20 cellular contexts compared by ENCODE assay signal in the genomic region with DNA sequence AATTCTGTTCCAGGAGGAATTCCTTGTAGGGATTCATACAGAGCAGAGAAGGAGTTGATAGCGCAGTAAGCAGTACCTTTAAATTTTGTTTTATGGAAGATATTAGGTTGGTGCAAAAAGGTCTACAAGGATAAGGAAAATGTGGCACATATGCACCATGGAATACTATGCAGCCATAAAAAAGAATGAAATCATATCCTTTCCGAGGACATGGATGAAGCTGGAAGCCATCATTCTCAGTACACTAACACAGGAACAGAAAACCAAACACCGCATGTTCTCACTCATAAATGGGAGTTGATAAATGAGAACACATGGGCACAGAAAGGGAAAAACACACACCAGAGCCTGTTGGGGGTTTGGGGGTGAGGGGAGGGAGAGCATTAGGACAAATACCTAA. TPM values are rescaled to one million over a fixed set of nuclear protein-coding genes. Genes with fewer than 3 reads are reported as not detected.
DNase-seq lines count a peak whose midpoint lies in the region; ATAC-seq, FAIRE-seq and TF ChIP-seq lines count a peak whose summit lies in the region.
"Had no signal": no experiment of that assay in that cellular context is flagged by ENCODE, and none has a peak within 500 bp of the region (broad histone marks: within the 10 kb centered on the region; RNA-seq: fewer than 3 reads in every experiment).

No MANE protein-coding gene starts in this region.

- H3K27ac ChIP-seq in Karpas-422 (ENCODE audit: low read length) (peak overlapping the region; percentile 77), K562 (ENCODE audit: extremely low read depth, low read depth, low read length) (no peak overlapping the region)
- H3K27ac ChIP-seq: GM23248 had no signal

- H4K20me1 ChIP-seq in Karpas-422 (ENCODE audit: insufficient read depth, low read depth, low read length) (no peaks in the 10 kb centered on the region), K562 (replicated peaks; ENCODE audit: control insufficient read depth, insufficient read depth, low read length) (no peaks in the 10 kb centered on the region)

- no peak for TF ChIP-seq CTCF in K562 (IDR thresholded peaks at IDR 0.05 in 2 of 3, conservative IDR thresholded peaks at IDR 0.05 in 1 of 3; ENCODE audit: insufficient read depth in 2 of 3, low read depth in 1 of 3, low read length in 3 of 3)

- H2AFZ ChIP-seq in Karpas-422 (ENCODE audit: low read length), result no peak overlapping the region
- H2AFZ ChIP-seq in K562 (ENCODE audit: low read depth, low read length), result no peak overlapping the region
- H2AFZ ChIP-seq: GM23248 had no signal

- no TSS peak for BruUV-seq in K562 (replicated peaks; lab: Mats Ljungman, UMichigan)

- H3K4me3 ChIP-seq in Karpas-422 (ENCODE audit: low read length) (no peak overlapping the region), K562 (no peak overlapping the region)
- H3K4me3 ChIP-seq: GM23248, HAP-1 had no signal

- no peaks in the 10 kb centered on the region for H3K27me3 ChIP-seq in Karpas-422 (ENCODE audit: low read length)
- peaks cover 13 to 29% of the 10 kb centered on the region in 2 experiments; a peak in 4 of 5 replicates for H3K27me3 ChIP-seq in K562 (ENCODE audit: control insufficient read depth in 2 of 2, insufficient read depth in 2 of 2, low read length in 2 of 2)
- H3K27me3 ChIP-seq: BE2C had no signal

- 0% methylated on average over 3 of the region's 3 CpGs for WGBS in K562 (ENCODE audit: insufficient coverage, low coverage, missing lambda C conversion rate)

- ATAC-seq in stimulated activated naive CD8-positive, alpha-beta T cell treated with anti-CD3 and anti-CD28 coated beads, Interleukin-15, Interleukin-2, amounts not matched to agents 100 U/mL and 50 U/mL, for 24 hours, result no peak
- ATAC-seq in K562, result no peak

- no peaks in the 10 kb centered on the region for H3K9me1 ChIP-seq in K562 (ENCODE audit: control insufficient read depth, insufficient read depth, low read length)

- H3K4me2 ChIP-seq in Karpas-422 (ENCODE audit: low read depth, low read length, poor library complexity, severe bottlenecking), result no peak overlapping the region
- no peak overlapping the region for H3K4me2 ChIP-seq in K562 (ENCODE audit: insufficient read depth, low read length)

- H3K4me3 Mint-ChIP-seq in stimulated activated naive CD8-positive, alpha-beta T cell treated with anti-CD3 and anti-CD28 coated beads, Interleukin-15, Interleukin-2, amounts not matched to agents 100 ng/mL and 50 ng/mL, for 24 hours, result no peak overlapping the region
- H3K4me3 Mint-ChIP-seq in activated T-helper 2 cell treated with anti-CD3 and anti-CD28 coated beads, Interferon-gamma antibody, Interleukin-2, Interleukin-4, amounts not matched to agents 10 μg/mL and 5 μg/mL and 100 μg/mL, durations not matched to agents 14 hours and 24 hours and 36 hours (ENCODE audit: low read depth), result no peak overlapping the region
- H3K4me3 Mint-ChIP-seq: CD4-positive, CD25-positive, alpha-beta regulatory T cell; CD8-positive, alpha-beta memory T cell had no signal

- H3K4me1 Mint-ChIP-seq in stimulated activated naive CD8-positive, alpha-beta T cell treated with anti-CD3 and anti-CD28 coated beads, Interleukin-15, Interleukin-2, amounts not matched to agents 100 ng/mL and 50 ng/mL, for 24 hours (ENCODE audit: low read depth), result peaks cover 33% of the 10 kb centered on the region
- H3K4me1 Mint-ChIP-seq in activated T-helper 2 cell treated with anti-CD3 and anti-CD28 coated beads, Interferon-gamma antibody, Interleukin-2, Interleukin-4, amounts not matched to agents 10 μg/mL and 5 μg/mL and 100 μg/mL, durations not matched to agents 14 hours and 24 hours and 36 hours (ENCODE audit: low read depth), result peaks cover 8% of the 10 kb centered on the region

- peaks cover 3% of the 10 kb centered on the region for H3K9me3 Mint-ChIP-seq in stimulated activated naive CD8-positive, alpha-beta T cell treated with anti-CD3 and anti-CD28 coated beads, Interleukin-15, Interleukin-2, amounts not matched to agents 100 ng/mL and 50 ng/mL, for 24 hours
- peaks cover 12% of the 10 kb centered on the region for H3K9me3 Mint-ChIP-seq in activated T-helper 2 cell treated with anti-CD3 and anti-CD28 coated beads, Interferon-gamma antibody, Interleukin-2, Interleukin-4, amounts not matched to agents 10 μg/mL and 5 μg/mL and 100 μg/mL, durations not matched to agents 14 hours and 24 hours and 36 hours
- H3K9me3 Mint-ChIP-seq: CD8-positive, alpha-beta memory T cell had no signal

- intact Hi-C loops in K562 (cut with micrococcal nuclease), result no loop called here
- intact Hi-C loops in activated T-helper 2 cell treated with anti-CD3 and anti-CD28 coated beads, Interferon-gamma antibody, Interleukin-2, Interleukin-4, amounts not matched to agents 10 μg/mL and 5 μg/mL and 100 μg/mL, durations not matched to agents 14 hours and 24 hours and 36 hours (cut with micrococcal nuclease), result no loop called here

- H3K79me2 ChIP-seq in Karpas-422 (ENCODE audit: low read length) (no peaks in the 10 kb centered on the region; the same call in 1 of the 2 replicates), K562 (ENCODE audit: control insufficient read depth, insufficient read depth, low read length) (no peaks in the 10 kb centered on the region)

- H3K27me3 Mint-ChIP-seq in stimulated activated naive CD8-positive, alpha-beta T cell treated with anti-CD3 and anti-CD28 coated beads, Interleukin-15, Interleukin-2, amounts not matched to agents 100 ng/mL and 50 ng/mL, for 24 hours, result no peaks in the 10 kb centered on the region
- H3K27me3 Mint-ChIP-seq in activated T-helper 2 cell treated with anti-CD3 and anti-CD28 coated beads, Interferon-gamma antibody, Interleukin-2, Interleukin-4, amounts not matched to agents 10 μg/mL and 5 μg/mL and 100 μg/mL, durations not matched to agents 14 hours and 24 hours and 36 hours (ENCODE audit: low read depth), result no peaks in the 10 kb centered on the region
- H3K27me3 Mint-ChIP-seq: CD4-positive, CD25-positive, alpha-beta regulatory T cell; CD8-positive, alpha-beta memory T cell had no signal

- no peak for FAIRE-seq in K562 (lab: Jason Lieb, UNC)
- FAIRE-seq: G401.6, GM12891, GM18507 had no signal

- H3K4me1 ChIP-seq in Karpas-422 (ENCODE audit: low read length) (peaks cover 57% of the 10 kb centered on the region), K562 (replicated peaks in 1 of 2; ENCODE audit: control insufficient read depth in 2 of 2, insufficient read depth in 2 of 2, low read length in 2 of 2) (no peaks in the 10 kb centered on the region; a peak in 1 of 5 replicates)
- H3K4me1 ChIP-seq: BE2C, HAP-1 had no signal

- POLR2A ChIA-PET in K562 (lab: Yijun Ruan, JAX), result interaction anchor here (0.6 kb wide), 1 partner anchor 36 kb away, joined by 3 read pairs; no protein-coding TSS in a partner anchor

- H3K36me3 ChIP-seq in Karpas-422 (ENCODE audit: insufficient read depth, low read length), result no peaks in the 10 kb centered on the region
- H3K36me3 ChIP-seq in K562 (ENCODE audit: control insufficient read depth, insufficient read depth, low read length), result no peaks in the 10 kb centered on the region
- H3K36me3 ChIP-seq: BE2C, HAP-1 had no signal

- no peak for TF ChIP-seq POLR2A in K562 (conservative IDR thresholded peaks at IDR 0.05)

- in situ Hi-C loops in K562 (cut with MboI), result no loop called here

- no peaks in the 10 kb centered on the region for H3K36me3 Mint-ChIP-seq in stimulated activated naive CD8-positive, alpha-beta T cell treated with anti-CD3 and anti-CD28 coated beads, Interleukin-15, Interleukin-2, amounts not matched to agents 100 ng/mL and 50 ng/mL, for 24 hours (ENCODE audit: low read depth)
- H3K36me3 Mint-ChIP-seq in activated T-helper 2 cell treated with anti-CD3 and anti-CD28 coated beads, Interferon-gamma antibody, Interleukin-2, Interleukin-4, amounts not matched to agents 10 μg/mL and 5 μg/mL and 100 μg/mL, durations not matched to agents 14 hours and 24 hours and 36 hours (ENCODE audit: low read depth), result no peaks in the 10 kb centered on the region

- no peak for DNase-seq in stimulated activated naive CD8-positive, alpha-beta T cell treated with anti-CD3 and anti-CD28 coated beads, Interleukin-15, Interleukin-2, amounts not matched to agents 100 U/mL and 50 U/mL, for 24 hours
- DNase-seq in Karpas-422 (no peak), K562 (ENCODE audit: extremely low read depth in 1 of 4, low spot score in 3 of 4) (no peak), RPMI8226 (no peak)
- DNase-seq in activated T-helper 2 cell treated with anti-CD3 and anti-CD28 coated beads, Interferon-gamma antibody, Interleukin-2, Interleukin-4, amounts not matched to agents 10 μg/mL and 5 μg/mL and 100 μg/mL, durations not matched to agents 14 hours and 24 hours and 36 hours (ENCODE audit: low spot score), result no peak
- DNase-seq: BE2C; C1 segment of cervical spinal cord; CD4-positive, CD25-positive, alpha-beta regulatory T cell; CD8-positive, alpha-beta memory T cell; COR-L47; DMS 273 treated with DMSO at 0.1 percent for 48 hours; DMS53; DND-41; GM23248 had no signal

- no peak for TF ChIP-seq EP300 in K562 (IDR thresholded peaks at IDR 0.05; ENCODE audit: low read length)

- CTCF ChIA-PET in K562 (lab: Yijun Ruan, JAX; ENCODE audit: low intra/inter-chr PET ratio), result no interaction called here

- H3K9me3 ChIP-seq in Karpas-422 (ENCODE audit: low read length) (no peaks in the 10 kb centered on the region), K562 (replicated peaks; ENCODE audit: control insufficient read depth, insufficient read depth, low read depth, low read length) (no peaks in the 10 kb centered on the region)
- H3K9me3 ChIP-seq: BE2C, HAP-1 had no signal

- no peaks in the 10 kb centered on the region for H3K9me2 ChIP-seq in Karpas-422 (replicated peaks; ENCODE audit: insufficient read depth, low read length)

- H3K27ac Mint-ChIP-seq in stimulated activated naive CD8-positive, alpha-beta T cell treated with anti-CD3 and anti-CD28 coated beads, Interleukin-15, Interleukin-2, amounts not matched to agents 100 ng/mL and 50 ng/mL, for 24 hours, result peak overlapping the region; percentile 67
- H3K27ac Mint-ChIP-seq in activated T-helper 2 cell treated with anti-CD3 and anti-CD28 coated beads, Interferon-gamma antibody, Interleukin-2, Interleukin-4, amounts not matched to agents 10 μg/mL and 5 μg/mL and 100 μg/mL, durations not matched to agents 14 hours and 24 hours and 36 hours, result no peak overlapping the region
- H3K27ac Mint-ChIP-seq: CD4-positive, CD25-positive, alpha-beta regulatory T cell; CD8-positive, alpha-beta memory T cell had no signal

- no peak for TF ChIP-seq RAD21 in K562 (CRISPR knock-in tag; conservative IDR thresholded peaks at IDR 0.05 in 1 of 2, IDR thresholded peaks at IDR 0.05 in 1 of 2)

- H3K9ac ChIP-seq in Karpas-422 (ENCODE audit: low read length) (no peak overlapping the region), K562 (ENCODE audit: insufficient read depth in 1 of 2, low read depth in 2 of 2, low read length in 2 of 2) (no peak overlapping the region)
- H3K9ac ChIP-seq: GM23248 had no signal

RNA-seq across cellular contexts. Expression of a gene that starts 37.4 kb away (rescaled TPM):
- total RNA-seq in Karpas-422 (2014; rRNA removed; shearing (Covaris generic); ENCODE audit: low replicate concordance), result 14.6 and 16.3 TPM in 2 replicates
- not detected in 2 replicates for total RNA-seq in K562 (2011; cell fraction: chromatin; rRNA removed; ENCODE audit: low replicate concordance)
- not detected in 2 replicates for total RNA-seq in K562 (2011; cell fraction: nucleolus; rRNA removed)
- total RNA-seq in K562 (2011; cell fraction: nucleoplasm; rRNA removed), result not detected in 2 replicates
- total RNA-seq in K562 (2014; rRNA removed) (not detected in 2 replicates), K562 (2014; rRNA removed; fragmentation: Illumina TruSeq; extraction: Trizol) (not detected in 2 replicates), K562 (2015; rRNA removed; fragmentation: Illumina TruSeq; extraction: Trizol) (not detected in 2 replicates), K562 (2021) (not detected in 2 replicates)
- polyA plus RNA-seq in K562 (2011; rRNA removed) (not detected in 2 replicates), K562 (2014; fragmentation: Illumina TruSeq; extraction: Trizol) (not detected in 2 replicates), K562 (2014; fragmentation: Nextera tagmentation; extraction: Ambion mirVana) (not detected), K562 (2014; rRNA removed) (not detected in 2 replicates)
- polyA plus RNA-seq in K562 (2011; cell fraction: cytosol; rRNA removed), result not detected in 2 replicates
- polyA plus RNA-seq in K562 (2011; cell fraction: nucleus; rRNA removed), result not detected in 2 replicates
- polyA plus RNA-seq in K562 (2012), result not detected in 2 replicates
- not detected in 2 replicates for polyA minus RNA-seq in K562 (2011; rRNA and poly(A)+ RNA removed)
- not detected in 2 replicates for polyA minus RNA-seq in K562 (2011; cell fraction: cytosol; rRNA and poly(A)+ RNA removed)
- not detected in 2 replicates for polyA minus RNA-seq in K562 (2011; cell fraction: nucleus; rRNA and poly(A)+ RNA removed)
- total RNA-seq in activated T-helper 2 cell treated with anti-CD3 and anti-CD28 coated beads, Interferon-gamma antibody, Interleukin-2, Interleukin-4, amounts not matched to agents 10 μg/mL and 5 μg/mL and 100 μg/mL, durations not matched to agents 14 hours and 24 hours and 36 hours, result 0.05 TPM in 1 of 2 replicates, not detected in the other
- total RNA-seq: HT-29 had no signal

RNA-seq across cellular contexts. Expression of a gene that starts 45.2 kb away (rescaled TPM):
- total RNA-seq in Karpas-422 (2014; rRNA removed; shearing (Covaris generic); ENCODE audit: low replicate concordance), result 67.7 and 77.2 TPM in 2 replicates
- 15.3 and 17.8 TPM in 2 replicates for total RNA-seq in K562 (2011; cell fraction: chromatin; rRNA removed; ENCODE audit: low replicate concordance)
- total RNA-seq in K562 (2011; cell fraction: nucleolus; rRNA removed), result 22.8 and 25.8 TPM in 2 replicates
- 18.8 and 19.2 TPM in 2 replicates for total RNA-seq in K562 (2011; cell fraction: nucleoplasm; rRNA removed)
- total RNA-seq in K562 (2014; rRNA removed), result 56.6 and 80.0 TPM in 2 replicates
- 15.3 and 18.2 TPM in 2 replicates for total RNA-seq in K562 (2014; rRNA removed; fragmentation: Illumina TruSeq; extraction: Trizol)
- total RNA-seq in K562 (2015; rRNA removed; fragmentation: Illumina TruSeq; extraction: Trizol), result 12.0 and 13.5 TPM in 2 replicates
- 80.9 and 86.1 TPM in 2 replicates for total RNA-seq in K562 (2021)
- 17.5 and 44.7 TPM in 2 replicates for polyA plus RNA-seq in K562 (2011; rRNA removed)
- polyA plus RNA-seq in K562 (2011; cell fraction: cytosol; rRNA removed), result 24.9 and 64.7 TPM in 2 replicates
- polyA plus RNA-seq in K562 (2011; cell fraction: nucleus; rRNA removed), result 35.6 and 45.1 TPM in 2 replicates
- 30.8 and 32.8 TPM in 2 replicates for polyA plus RNA-seq in K562 (2012)
- 43.4 and 44.8 TPM in 2 replicates for polyA plus RNA-seq in K562 (2014; fragmentation: Illumina TruSeq; extraction: Trizol)
- under 1 TPM; 0.21 to 0.43 TPM for polyA plus RNA-seq in K562 (2014; fragmentation: Nextera tagmentation; extraction: Ambion mirVana)
- 34.2 and 34.8 TPM in 2 replicates for polyA plus RNA-seq in K562 (2014; rRNA removed)
- 8.4 and 17.5 TPM in 2 replicates for polyA minus RNA-seq in K562 (2011; rRNA and poly(A)+ RNA removed)
- polyA minus RNA-seq in K562 (2011; cell fraction: cytosol; rRNA and poly(A)+ RNA removed), result 22.9 and 45.5 TPM in 2 replicates
- polyA minus RNA-seq in K562 (2011; cell fraction: nucleus; rRNA and poly(A)+ RNA removed), result 19.1 and 55.8 TPM in 2 replicates
- total RNA-seq in activated T-helper 2 cell treated with anti-CD3 and anti-CD28 coated beads, Interferon-gamma antibody, Interleukin-2, Interleukin-4, amounts not matched to agents 10 μg/mL and 5 μg/mL and 100 μg/mL, durations not matched to agents 14 hours and 24 hours and 36 hours, result 36.0 and 43.6 TPM in 2 replicates

Comparison
In these comparisons a context has a peak if more than half of its experiments do, and no peak if none do; other contexts are left out.
1. RNA of a gene that starts 37.4 kb away (total RNA-seq): 14.6 to 16.3 TPM in Karpas-422; 0.05 TPM in activated T-helper 2 cell treated with anti-CD3 and anti-CD28 coated beads, Interferon-gamma antibody, Interleukin-2, Interleukin-4, amounts not matched to agents 10 μg/mL and 5 μg/mL and 100 μg/mL, durations not matched to agents 14 hours and 24 hours and 36 hours and not detected in K562; every median in the first group is over 10 times any median in the second.